ENCODE assay signal across 1 cellular context in genomic region chr14:26370118-26370517, GRCh38.
TF ChIP-seq lines count a peak whose summit lies in the region.

No MANE protein-coding gene starts in this region.

TF ChIP-seq in HepG2, 621 proteins besides CTCF, POLR2A, EP300 and RAD21 (continued from another document):
- no peak for TF ChIP-seq IKZF5 (CRISPR knock-in tag; IDR thresholded peaks at IDR 0.05)
